ENCODE assay signal across 17 cellular contexts in genomic region chr11:47532597-47533213, GRCh38. TPM values are rescaled to one million over a fixed set of nuclear protein-coding genes. Genes with fewer than 3 reads are reported as not detected.
DNase-seq lines count a peak whose midpoint lies in the region; ATAC-seq, FAIRE-seq and TF ChIP-seq lines count a peak whose summit lies in the region.
"Had no signal": no experiment of that assay in that cellular context is flagged by ENCODE, and none has a peak within 500 bp of the region (broad histone marks: within the 10 kb centered on the region; RNA-seq: fewer than 3 reads in every experiment).

No MANE protein-coding gene starts in this region.

- peaks cover 94% of the 10 kb centered on the region for H4K20me1 ChIP-seq in astrocyte (ENCODE audit: insufficient read depth, low read length)

- no peak for TF ChIP-seq CTCF in left ventricle myocardium inferior (IDR thresholded peaks at IDR 0.05; ENCODE audit: borderline replicate concordance)
- no peak for TF ChIP-seq CTCF in astrocyte (IDR thresholded peaks at IDR 0.05; ENCODE audit: insufficient read depth, low read depth, low read length)
- no peak for TF ChIP-seq CTCF in transverse colon (IDR thresholded peaks at IDR 0.05)

- H3K4ac ChIP-seq in mesendoderm (ENCODE audit: low read depth, low read length): no peak overlapping the region

- H3K9ac ChIP-seq in astrocyte (ENCODE audit: low read length): peak overlapping the region; percentile 3
- H3K9ac ChIP-seq in mesendoderm (ENCODE audit: low read length): no peak overlapping the region

- H3K4me3 ChIP-seq in left ventricle myocardium inferior (no peak overlapping the region), right cardiac atrium (ENCODE audit: low read length) (no peak overlapping the region), astrocyte (ENCODE audit: insufficient read depth, low read depth, low read length) (no peak overlapping the region), mesendoderm (ENCODE audit: low read length) (no peak overlapping the region), transverse colon (no peak overlapping the region)
- H3K4me3 ChIP-seq: heart right ventricle had no signal

- H3K4me2 ChIP-seq in astrocyte (ENCODE audit: low read length) (peak overlapping the region; percentile 27), mesendoderm (ENCODE audit: low read length) (no peak overlapping the region)

- H2AK5ac ChIP-seq in mesendoderm (ENCODE audit: low read length): no peak overlapping the region

- no peak overlapping the region for H4K8ac ChIP-seq in mesendoderm (ENCODE audit: low read depth, low read length)

- H3K79me2 ChIP-seq in astrocyte (ENCODE audit: insufficient read depth, low read length) (peaks cover 100% of the 10 kb centered on the region), mesendoderm (ENCODE audit: control insufficient read depth, insufficient read depth, low read length) (peaks cover 91% of the 10 kb centered on the region)

- H2AFZ ChIP-seq in astrocyte (ENCODE audit: low read depth, low read length): no peak overlapping the region

- no peak overlapping the region for H3K4me3 Mint-ChIP-seq in astrocyte (ENCODE audit: unreplicated experiment)
- H3K4me3 Mint-ChIP-seq: activated B cell treated with CpG ODN at 0.5 μM for 24 hours had no signal

- H2BK15ac ChIP-seq in mesendoderm (replicated peaks; ENCODE audit: low read depth): no peak overlapping the region

- H3K27ac Mint-ChIP-seq in astrocyte (ENCODE audit: unreplicated experiment): peak overlapping the region; percentile 84
- H3K27ac Mint-ChIP-seq: activated B cell treated with CpG ODN at 0.5 μM for 24 hours had no signal

- H2BK120ac ChIP-seq in mesendoderm (ENCODE audit: low read depth, low read length): no peak overlapping the region

- TF ChIP-seq EP300 in transverse colon (IDR thresholded peaks at IDR 0.05; ENCODE audit: low read depth): no peak

- H3K4me1 Mint-ChIP-seq in astrocyte (ENCODE audit: low read depth, unreplicated experiment): peaks cover 27% of the 10 kb centered on the region

- no peak overlapping the region for H3K56ac ChIP-seq in mesendoderm (ENCODE audit: low read length)

- WGBS in right cardiac atrium: 77% methylated on average over 2 of the region's 2 CpGs
- no CpG with 5 or more reads among the region's 2 CpGs for WGBS in mesendoderm (ENCODE audit: extremely low coverage, insufficient coverage, low lambda C conversion rate)
- WGBS in transverse colon (ENCODE audit: low coverage in 1 of 2), 2 donors: 76 to 78% methylated on average over 2 of the region's 2 CpGs

- H4K5ac ChIP-seq in mesendoderm (ENCODE audit: low read length): no peak overlapping the region

- no peaks in the 10 kb centered on the region for H3K27me3 Mint-ChIP-seq in astrocyte (ENCODE audit: low read depth, unreplicated experiment)
- H3K27me3 Mint-ChIP-seq: activated B cell treated with CpG ODN at 0.5 μM for 24 hours had no signal

- TF ChIP-seq POLR2A in transverse colon (IDR thresholded peaks at IDR 0.05): no peak
- TF ChIP-seq POLR2A in GM12892 (IDR thresholded peaks at IDR 0.05; ENCODE audit: low read depth, low read length): no peak

- H2BK5ac ChIP-seq in mesendoderm (ENCODE audit: low read length): no peak overlapping the region

- ATAC-seq in right cardiac atrium (no peak), GM21723 (IDR thresholded peaks at IDR 0.05; ENCODE audit: unreplicated experiment) (no peak)

- H3K27ac ChIP-seq in left ventricle myocardium inferior (replicated peaks): peak overlapping the region; percentile 4
- no peak overlapping the region for H3K27ac ChIP-seq in right cardiac atrium (ENCODE audit: low read length)
- peak overlapping the region; percentile 15 for H3K27ac ChIP-seq in astrocyte (ENCODE audit: low read depth, low read length)
- H3K27ac ChIP-seq in mesendoderm (ENCODE audit: low read depth, low read length): no peak overlapping the region
- H3K27ac ChIP-seq in transverse colon: peak overlapping the region in 3 of 4 donors; percentile 33 to 55 (median 40)

- H3K9me3 Mint-ChIP-seq in astrocyte (ENCODE audit: unreplicated experiment): no peaks in the 10 kb centered on the region
- H3K9me3 Mint-ChIP-seq: activated B cell treated with CpG ODN at 0.5 μM for 24 hours had no signal

- peaks cover 75% of the 10 kb centered on the region for H3K4me1 ChIP-seq in left ventricle myocardium inferior
- H3K4me1 ChIP-seq in right cardiac atrium (ENCODE audit: control insufficient read depth, insufficient read depth, low read length): peaks cover 11% of the 10 kb centered on the region
- peaks cover 12% of the 10 kb centered on the region for H3K4me1 ChIP-seq in astrocyte (ENCODE audit: insufficient read depth, low read length)
- H3K4me1 ChIP-seq in mesendoderm (ENCODE audit: control insufficient read depth, low read depth, low read length): no peaks in the 10 kb centered on the region
- H3K4me1 ChIP-seq in transverse colon: peaks cover 14 to 54% (median 18%) of the 10 kb centered on the region in 4 donors

- FAIRE-seq in astrocyte (lab: Jason Lieb, UNC) (no peak), GM12892 (lab: Jason Lieb, UNC) (no peak)

- peaks cover 5% of the 10 kb centered on the region for H3K36me3 Mint-ChIP-seq in astrocyte (ENCODE audit: low read depth, unreplicated experiment)

- intact Hi-C loops in left ventricle myocardium inferior (cut with micrococcal nuclease) (no loop called here), right cardiac atrium (cut with DNase I) (no loop called here), transverse colon (cut with DNase I; ENCODE audit: low total_unique reads) (loop anchor here (5.0 kb wide), 1 partner anchor 1355 kb away; no protein-coding TSS in a partner anchor)

- H3K9me3 ChIP-seq in left ventricle myocardium inferior (replicated peaks) (no peaks in the 10 kb centered on the region), right cardiac atrium (ENCODE audit: control insufficient read depth, low read length) (no peaks in the 10 kb centered on the region), astrocyte (ENCODE audit: insufficient read depth, low read depth, low read length) (no peaks in the 10 kb centered on the region), transverse colon (no peaks in the 10 kb centered on the region)
- H3K9me3 ChIP-seq: heart right ventricle had no signal

- no peaks in the 10 kb centered on the region for H3K27me3 ChIP-seq in left ventricle myocardium inferior (ENCODE audit: low read depth)
- no peaks in the 10 kb centered on the region for H3K27me3 ChIP-seq in right cardiac atrium (ENCODE audit: control insufficient read depth, insufficient read depth)
- H3K27me3 ChIP-seq in astrocyte (ENCODE audit: insufficient read depth, low read length): no peaks in the 10 kb centered on the region
- no peaks in the 10 kb centered on the region for H3K27me3 ChIP-seq in mesendoderm (ENCODE audit: insufficient read depth, low read length, poor library complexity)
- H3K27me3 ChIP-seq in transverse colon: no peaks in the 10 kb centered on the region
- H3K27me3 ChIP-seq: heart right ventricle had no signal

- H3K36me3 ChIP-seq in left ventricle myocardium inferior (peaks cover 5% of the 10 kb centered on the region), astrocyte (ENCODE audit: insufficient read depth, low read length) (no peaks in the 10 kb centered on the region), mesendoderm (ENCODE audit: control insufficient read depth, insufficient read depth, low read length) (no peaks in the 10 kb centered on the region), transverse colon (no peaks in the 10 kb centered on the region)

- H3K23ac ChIP-seq in mesendoderm (ENCODE audit: low read length): no peak overlapping the region

- peaks cover 4% of the 10 kb centered on the region for H3K79me1 ChIP-seq in mesendoderm (ENCODE audit: low read length)

- in situ Hi-C loops in transverse colon (cut with MboI; ENCODE audit: low pct_ligation_motif_present in 1 of 4, low pct_unique_long_range_greater_than_20kb in 1 of 4, low sequenced_read_pairs in 3 of 4): no loop called here

- H3K18ac ChIP-seq in mesendoderm (ENCODE audit: low read length): no peak overlapping the region

- DNase-seq in left ventricle myocardium inferior: no peak
- no peak for DNase-seq in right cardiac atrium
- no peak for DNase-seq in astrocyte (ENCODE audit: low read depth)
- DNase-seq in mesendoderm: peak; percentile 73
- no peak for DNase-seq in transverse colon
- DNase-seq in NCI-H226: no peak
- DNase-seq in GM12892 (ENCODE audit: insufficient read length): no peak
- DNase-seq: activated B cell treated with CpG ODN at 0.5 μM for 24 hours; activated effector memory CD4-positive, alpha-beta T cell treated with anti-CD3 and anti-CD28 coated beads, Interleukin-2, amount 50 U/mL, for 16 hours; effector CD4-positive, alpha-beta T cell; GF-D8; GOT3; heart right ventricle; NCI-H345; SHP77 treated with DMSO at 0.1 percent for 48 hours; stimulated activated CD4-positive, alpha-beta T cell treated with anti-CD3 and anti-CD28 coated beads, Interleukin-15, amount 100 ng/mL, for 24 hours had no signal

RNA-seq across cellular contexts. Expression of gene CELF1, which starts 20.2 kb away (rescaled TPM):
- 88.6 TPM for total RNA-seq in left ventricle myocardium inferior
- total RNA-seq in right cardiac atrium: 10 to 100 TPM; 54.8 to 79.8 (median 73.4) TPM
- polyA plus RNA-seq in right cardiac atrium: 26.9 TPM
- 92.8 and 101 TPM in 2 replicates for total RNA-seq in astrocyte
- polyA plus RNA-seq in mesendoderm (2013, experiment 1 of 2): 134 TPM
- 128 TPM for polyA plus RNA-seq in mesendoderm (2013, experiment 2 of 2)
- 100 to 1,000 TPM in 2 of 4 donors, 10 to 100 TPM in 2; 82.9 to 248 (median 96.7) TPM for total RNA-seq in transverse colon
- polyA plus RNA-seq in GM12892 (2012; ENCODE audit: missing spikeins): 46.9 TPM

RNA-seq across cellular contexts. Expression of gene PTPMT1, which starts 32.7 kb away (rescaled TPM):
- total RNA-seq in left ventricle myocardium inferior: 23.6 TPM
- 10 to 100 TPM; 13.9 to 17.2 (median 15.3) TPM for total RNA-seq in right cardiac atrium
- 22.5 TPM for polyA plus RNA-seq in right cardiac atrium
- total RNA-seq in astrocyte: 32.4 and 33.9 TPM in 2 replicates
- 57.4 TPM for polyA plus RNA-seq in mesendoderm (2013, experiment 1 of 2)
- 59.5 TPM for polyA plus RNA-seq in mesendoderm (2013, experiment 2 of 2)
- 10 to 100 TPM; 19.1 to 79.1 (median 74.1) TPM for total RNA-seq in transverse colon
- polyA plus RNA-seq in GM12892 (2012; ENCODE audit: missing spikeins): 49.1 TPM

RNA-seq across cellular contexts. Expression of gene KBTBD4, which starts 46.1 kb away (rescaled TPM):
- total RNA-seq in left ventricle myocardium inferior (14.2 TPM), right cardiac atrium (10 to 100 TPM; 14.2 to 18.1 (median 14.6) TPM), astrocyte (11.9 and 12.5 TPM in 2 replicates), transverse colon (10 to 100 TPM in 3 of 4 donors, 1 to 10 TPM in 1; 9.4 to 20.3 (median 16.5) TPM)
- 8.1 TPM for polyA plus RNA-seq in right cardiac atrium
- 8.1 TPM for polyA plus RNA-seq in mesendoderm (2013, experiment 1 of 2)
- polyA plus RNA-seq in mesendoderm (2013, experiment 2 of 2): 8.4 TPM
- polyA plus RNA-seq in GM12892 (2012; ENCODE audit: missing spikeins): 20.1 TPM

RNA-seq across cellular contexts. Expression of gene NDUFS3, which starts 46.2 kb away (rescaled TPM):
- 296 TPM for total RNA-seq in left ventricle myocardium inferior
- total RNA-seq in right cardiac atrium: 100 to 1,000 TPM; 143 to 189 (median 165) TPM
- polyA plus RNA-seq in right cardiac atrium: 260 TPM
- 80.7 and 88.7 TPM in 2 replicates for total RNA-seq in astrocyte
- polyA plus RNA-seq in mesendoderm (2013, experiment 1 of 2): 123 TPM
- polyA plus RNA-seq in mesendoderm (2013, experiment 2 of 2): 123 TPM
- 100 to 1,000 TPM in 3 of 4 donors, 10 to 100 TPM in 1; 72.6 to 256 (median 213) TPM for total RNA-seq in transverse colon
- 135 TPM for polyA plus RNA-seq in GM12892 (2012; ENCODE audit: missing spikeins)

RNA-seq across cellular contexts. Expression of gene FAM180B, which starts 53.8 kb away (rescaled TPM):
- total RNA-seq in left ventricle myocardium inferior (0.22 TPM), right cardiac atrium (under 1 TPM in 2 of 4 donors, not detected in 2; 0.17 to 0.32 TPM), astrocyte (0.16 TPM in 1 of 2 replicates, not detected in the other), transverse colon (under 1 TPM in 1 of 4 donors, not detected in 3; 0.41 TPM)
- 0.25 TPM for polyA plus RNA-seq in right cardiac atrium
- 0.07 TPM for polyA plus RNA-seq in mesendoderm (2013, experiment 1 of 2)
- 0.03 TPM for polyA plus RNA-seq in mesendoderm (2013, experiment 2 of 2)
- not detected for polyA plus RNA-seq in GM12892 (2012; ENCODE audit: missing spikeins)

Comparison
In these comparisons a context has a peak if more than half of its experiments do, and no peak if none do; other contexts are left out.
1. H3K27ac ChIP-seq: peak in left ventricle myocardium inferior (single experiment), astrocyte (single experiment) and transverse colon (3 of 4); none in right cardiac atrium (single experiment) and mesendoderm (single experiment).